ENCODE assay signal across 9 cellular contexts in the genomic region with DNA sequence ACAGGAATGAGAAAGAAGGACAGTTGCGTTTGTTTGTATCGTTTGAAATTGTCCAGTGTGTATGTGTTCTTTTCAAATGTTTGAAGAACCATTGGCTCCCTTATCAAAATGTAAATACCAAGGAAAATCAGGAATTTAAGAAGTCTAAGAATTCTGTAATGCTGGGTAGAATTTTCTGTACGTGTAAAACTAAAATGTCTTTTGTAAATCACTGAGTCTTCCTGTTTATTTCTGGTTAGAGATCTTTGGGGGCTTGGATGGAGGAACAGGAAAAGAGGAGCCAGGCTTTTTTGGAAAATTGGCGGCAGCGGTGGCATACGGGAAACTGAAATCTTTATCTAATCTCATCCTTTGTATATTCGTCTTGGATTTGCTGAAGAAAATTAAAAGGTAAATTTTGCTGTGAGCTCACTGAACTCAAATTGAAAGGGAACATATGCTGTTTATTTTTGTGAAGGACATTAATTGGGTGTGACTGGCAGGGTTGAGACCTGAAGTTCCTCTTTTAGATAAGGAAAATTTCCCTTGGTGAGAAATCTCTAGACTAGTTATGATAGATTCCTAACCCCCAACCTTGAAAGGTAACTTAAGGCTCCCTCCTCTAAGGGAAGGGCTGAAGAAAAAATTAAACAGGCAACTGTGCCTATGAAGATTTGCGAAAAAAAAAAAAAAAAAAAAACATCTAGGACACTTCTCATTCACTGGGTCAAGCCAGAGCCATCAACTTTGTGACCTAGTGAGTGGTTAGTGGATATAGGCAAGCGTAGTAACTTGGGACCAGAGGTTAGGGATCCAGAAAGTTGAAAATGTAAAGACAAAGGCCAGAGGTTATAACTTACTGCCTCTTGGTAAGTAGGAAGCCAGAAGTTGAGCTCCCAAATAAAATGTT. TPM values are rescaled to one million over a fixed set of nuclear protein-coding genes. Genes with fewer than 3 reads are reported as not detected.
DNase-seq lines count a peak whose midpoint lies in the region; ATAC-seq and TF ChIP-seq lines count a peak whose summit lies in the region.
"Had no signal": no experiment of that assay in that cellular context is flagged by ENCODE, and none has a peak within 500 bp of the region (broad histone marks: within the 10 kb centered on the region; RNA-seq: fewer than 3 reads in every experiment).

No MANE protein-coding gene starts in this region.

- ATAC-seq in sciatic nerve, result no peak
- no peak for ATAC-seq in HG02678 (IDR thresholded peaks at IDR 0.05; ENCODE audit: unreplicated experiment)

- H3K9me3 Mint-ChIP-seq in dendritic cell treated with granulocyte-macrophage colony-stimulating factor and Interleukin-4, amounts not matched to agents 40 ng/mL and 50 ng/mL, for 4 days, result peaks cover 21% of the 10 kb centered on the region

- H3K27me3 ChIP-seq in NT2/D1 (ENCODE audit: insufficient read depth, insufficient read length) (no peaks in the 10 kb centered on the region), osteoblast (ENCODE audit: insufficient read depth, low read length) (no peaks in the 10 kb centered on the region)

- no peak for TF ChIP-seq CTCF in GM12865 (IDR thresholded peaks at IDR 0.05; ENCODE audit: insufficient read depth, low read depth, low read length, missing control alignments)
- no peak for TF ChIP-seq CTCF in osteoblast (IDR thresholded peaks at IDR 0.05; ENCODE audit: extremely low read depth, low read depth, low read length)

- H2AFZ ChIP-seq in osteoblast (ENCODE audit: low read length), result peak overlapping the region; percentile 99

- H3K4me3 ChIP-seq in GM12865 (ENCODE audit: low read depth, low read length) (peak overlapping the region; percentile 79), NT2/D1 (ENCODE audit: insufficient read length, low read depth) (peak overlapping the region; percentile 57), osteoblast (ENCODE audit: insufficient read depth, low read length) (peak overlapping the region; percentile 78)

- H3K79me2 ChIP-seq in osteoblast (ENCODE audit: insufficient read depth, low read length), result no peaks in the 10 kb centered on the region

- H3K36me3 ChIP-seq in NT2/D1 (ENCODE audit: insufficient read depth, insufficient read length, low read length) (no peaks in the 10 kb centered on the region), osteoblast (ENCODE audit: insufficient read depth, low read length) (no peaks in the 10 kb centered on the region)

- peak overlapping the region; percentile 72 for H3K27ac Mint-ChIP-seq in dendritic cell treated with granulocyte-macrophage colony-stimulating factor and Interleukin-4, amounts not matched to agents 40 ng/mL and 50 ng/mL, for 4 days

- peak overlapping the region; percentile 80 for H3K9ac ChIP-seq in NT2/D1 (ENCODE audit: insufficient read length, low read depth)

- H3K36me3 Mint-ChIP-seq in dendritic cell treated with granulocyte-macrophage colony-stimulating factor and Interleukin-4, amounts not matched to agents 40 ng/mL and 50 ng/mL, for 4 days (ENCODE audit: low read depth), result peaks cover 6% of the 10 kb centered on the region

- peaks cover 27% of the 10 kb centered on the region for H3K4me1 Mint-ChIP-seq in dendritic cell treated with granulocyte-macrophage colony-stimulating factor and Interleukin-4, amounts not matched to agents 40 ng/mL and 50 ng/mL, for 4 days (ENCODE audit: low read depth)

- H4K20me1 ChIP-seq in osteoblast (ENCODE audit: insufficient read depth, low read length), result no peaks in the 10 kb centered on the region

- H3K27ac ChIP-seq in osteoblast (ENCODE audit: low read depth, low read length), result no peak overlapping the region

- DNase-seq in GM12865 (ENCODE audit: low read depth) (peak; percentile 55), NT2/D1 (ENCODE audit: low read depth, low spot score) (no peak), osteoblast (ENCODE audit: insufficient read length, low spot score, missing footprints) (no peak), sciatic nerve (ENCODE audit: low spot score) (no peak), NCI-H2029 (lab: John Stamatoyannopoulos, UW) (no peak)
- no peak for DNase-seq in activated effector memory CD4-positive, alpha-beta T cell treated with Interleukin-2 at 50 U/mL for 16 hours

- H3K4me3 Mint-ChIP-seq in dendritic cell treated with granulocyte-macrophage colony-stimulating factor and Interleukin-4, amounts not matched to agents 40 ng/mL and 50 ng/mL, for 4 days, result peak overlapping the region; percentile 45

- H3K9me3 ChIP-seq in NT2/D1 (ENCODE audit: insufficient read depth, low read length) (peaks cover 21% of the 10 kb centered on the region; the same call in 1 of the 2 replicates), osteoblast (ENCODE audit: low read depth, low read length) (no peaks in the 10 kb centered on the region)

- intact Hi-C loops in dendritic cell treated with granulocyte-macrophage colony-stimulating factor and Interleukin-4, amounts not matched to agents 40 ng/mL and 50 ng/mL, for 4 days (cut with micrococcal nuclease), result no loop called here
- intact Hi-C loops in sciatic nerve (cut with DNase I), result no loop called here

- H3K4me1 ChIP-seq in NT2/D1 (ENCODE audit: insufficient read depth, insufficient read length) (peaks cover 2% of the 10 kb centered on the region), osteoblast (ENCODE audit: insufficient read depth, low read length) (peaks cover 3% of the 10 kb centered on the region)

- peaks cover 19% of the 10 kb centered on the region for H3K27me3 Mint-ChIP-seq in dendritic cell treated with granulocyte-macrophage colony-stimulating factor and Interleukin-4, amounts not matched to agents 40 ng/mL and 50 ng/mL, for 4 days

- peak overlapping the region; percentile 95 for H3K4me2 ChIP-seq in osteoblast (ENCODE audit: insufficient read depth, low read length)

RNA-seq across cellular contexts. Expression of gene TAT, which starts 10.8 kb away (rescaled TPM):
- total RNA-seq in osteoblast (under 0.01 TPM in 1 of 2 replicates, not detected in the other), sciatic nerve (0.13 TPM)
- total RNA-seq: RPMI7951 had no signal

RNA-seq across cellular contexts. Expression of gene CHST4, which starts 39.8 kb away (rescaled TPM):
- total RNA-seq in osteoblast, result not detected in 2 replicates
- not detected for total RNA-seq in sciatic nerve
- total RNA-seq: RPMI7951 had no signal

RNA-seq across cellular contexts. Expression of gene MARVELD3, which starts 59.9 kb away (rescaled TPM):
- total RNA-seq in osteoblast, result 0.36 and 0.88 TPM in 2 replicates
- 0.36 TPM for total RNA-seq in sciatic nerve
- total RNA-seq: RPMI7951 had no signal
